In the genomic region with DNA sequence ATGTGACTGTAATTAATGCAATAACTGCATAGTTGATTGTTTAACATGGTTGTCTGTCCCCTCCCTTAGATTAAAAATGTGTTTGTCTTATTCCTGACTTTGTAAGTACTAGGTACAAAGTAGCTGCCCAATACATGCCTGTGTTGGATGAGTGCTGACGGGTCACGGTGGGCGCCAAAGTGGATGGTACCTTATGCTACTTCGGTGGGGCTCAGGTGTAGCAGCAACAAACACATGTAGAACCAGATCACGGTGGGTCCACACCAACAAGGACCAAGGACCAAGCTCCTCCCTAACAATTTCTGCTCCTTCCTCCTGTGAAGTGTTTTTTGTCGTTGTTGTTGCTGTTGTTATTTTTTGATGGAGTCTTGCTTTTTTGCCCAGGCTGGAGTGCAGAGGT, we compare ENCODE assay signal across 23 cellular contexts. TPM values are rescaled to one million over a fixed set of nuclear protein-coding genes. Genes with fewer than 3 reads are reported as not detected.
DNase-seq lines count a peak whose midpoint lies in the region; ATAC-seq and TF ChIP-seq lines count a peak whose summit lies in the region.
"Had no signal": no experiment of that assay in that cellular context is flagged by ENCODE, and none has a peak within 500 bp of the region (broad histone marks: within the 10 kb centered on the region; RNA-seq: fewer than 3 reads in every experiment).

No MANE protein-coding gene starts in this region.

- H3K9me3 ChIP-seq in ascending aorta, result no peaks in the 10 kb centered on the region
- H3K9me3 ChIP-seq in skeletal muscle tissue (ENCODE audit: control insufficient read depth in 3 of 3, low read length in 3 of 3), result no peaks in the 10 kb centered on the region
- H3K9me3 ChIP-seq in upper lobe of left lung, result no peaks in the 10 kb centered on the region
- H3K9me3 ChIP-seq: Caco-2, MG63 had no signal

- no peak overlapping the region for H3K4me3 Mint-ChIP-seq in nephron progenitor cell
- H3K4me3 Mint-ChIP-seq in T-cell, result no peak overlapping the region
- H3K4me3 Mint-ChIP-seq: B cell; CD8-positive, alpha-beta T cell had no signal

- H3K36me3 Mint-ChIP-seq in nephron progenitor cell (ENCODE audit: low read depth) (no peaks in the 10 kb centered on the region), T-cell (no peaks in the 10 kb centered on the region)
- H3K36me3 Mint-ChIP-seq: CD8-positive, alpha-beta T cell had no signal

- no peaks in the 10 kb centered on the region for H3K36me3 ChIP-seq in ascending aorta
- H3K36me3 ChIP-seq in skeletal muscle tissue (ENCODE audit: control insufficient read depth in 3 of 3, insufficient read depth in 3 of 3, low read length in 3 of 3), result no peaks in the 10 kb centered on the region
- H3K36me3 ChIP-seq in H7 (replicated peaks; ENCODE audit: control insufficient read depth, insufficient read depth, low read length), result no peaks in the 10 kb centered on the region
- H3K36me3 ChIP-seq in upper lobe of left lung, result no peaks in the 10 kb centered on the region
- H3K36me3 ChIP-seq: MG63 had no signal

- H3K27me3 Mint-ChIP-seq in nephron progenitor cell (ENCODE audit: low read depth, poor library complexity), result peaks cover 10% of the 10 kb centered on the region
- peaks cover 0 to 1% of the 10 kb centered on the region in 2 donors for H3K27me3 Mint-ChIP-seq in T-cell

- H3K4me3 ChIP-seq in ascending aorta (peak overlapping the region in 1 of 2 donors; percentile 61), skeletal muscle tissue (ENCODE audit: low read length in 3 of 3) (peak overlapping the region in 1 of 3 donors; percentile 35), H7 (ENCODE audit: insufficient read depth, low read depth, low read length) (no peak overlapping the region), upper lobe of left lung (no peak overlapping the region)
- H3K4me3 ChIP-seq: MG63 had no signal

- no peak for TF ChIP-seq EP300 in upper lobe of left lung (IDR thresholded peaks at IDR 0.05)

- peak overlapping the region; percentile 33 for H3K27ac Mint-ChIP-seq in nephron progenitor cell
- H3K27ac Mint-ChIP-seq in T-cell, result no peak overlapping the region
- H3K27ac Mint-ChIP-seq: B cell; CD8-positive, alpha-beta T cell had no signal

- TF ChIP-seq POLR2A in upper lobe of left lung (IDR thresholded peaks at IDR 0.05), result no peak

- H3K9ac ChIP-seq in skeletal muscle tissue (ENCODE audit: low read depth in 1 of 3, low read length in 3 of 3), result peak overlapping the region in 2 of 3 donors; percentile 15 to 83

- H3K27ac ChIP-seq in ascending aorta (peak overlapping the region; percentile 93 to 95), skeletal muscle tissue (ENCODE audit: low read depth, low read length) (peak overlapping the region; percentile 73), upper lobe of left lung (no peak overlapping the region)
- H3K27ac ChIP-seq: C4-2B had no signal

- H3K4me1 ChIP-seq in ascending aorta (peaks cover 6 to 32% of the 10 kb centered on the region in 2 donors), skeletal muscle tissue (ENCODE audit: control insufficient read depth in 3 of 3, insufficient read depth in 3 of 3, low read length in 3 of 3) (peaks cover 6 to 35% (median 22%) of the 10 kb centered on the region in 3 donors), upper lobe of left lung (no peaks in the 10 kb centered on the region)
- H3K4me1 ChIP-seq: Caco-2 had no signal

- ATAC-seq in upper lobe of left lung (ENCODE audit: low FRiP score in 2 of 2), result no peak
- no peak for ATAC-seq in T-cell (replicated peaks in 1 of 4)
- ATAC-seq: CD8-positive, alpha-beta T cell had no signal

- CTCF ChIA-PET in T-cell (lab: Charles Lee), result no interaction called here

- POLR2A ChIA-PET in T-cell (lab: Charles Lee), result no interaction called here

- H3K9me3 Mint-ChIP-seq in nephron progenitor cell (no peaks in the 10 kb centered on the region), T-cell (peaks cover 0 to 3% (median 2%) of the 10 kb centered on the region in 3 donors)
- H3K9me3 Mint-ChIP-seq: CD8-positive, alpha-beta T cell had no signal

- TF ChIP-seq CTCF in ascending aorta (IDR thresholded peaks at IDR 0.05), result no peak
- TF ChIP-seq CTCF in nephron progenitor cell (IDR thresholded peaks at IDR 0.05), result no peak
- no peak for TF ChIP-seq CTCF in upper lobe of left lung (IDR thresholded peaks at IDR 0.05)

- intact Hi-C loops in ascending aorta (cut with DNase I), result loop anchor here (5.0 kb wide), 2 partner anchors 37 to 247 kb away; no protein-coding TSS in a partner anchor

- DNase-seq in ascending aorta (ENCODE audit: low spot score in 2 of 2) (no peak), nephron progenitor cell (no peak), H7 (no peak), upper lobe of left lung (no peak), T-cell (no peak)
- DNase-seq in NK-92 treated with Interleukin-12 subunit alpha and Interleukin-12 subunit beta, amount 100 ng/mL, for 24 hours (lab: John Stamatoyannopoulos, UW), result no peak
- DNase-seq: Caco-2; CD8-positive, alpha-beta T cell; GF-D8; GOT3; HCEC 1CT; IMR-90; KG1; MG63; NCI-H2029; NCI-H446; NCI-H524 treated with DMSO at 0.1 percent for 48 hours; NCI-H82; RPMI8226; SHP77 had no signal

- H3K27me3 ChIP-seq in ascending aorta (no peaks in the 10 kb centered on the region), skeletal muscle tissue (ENCODE audit: control insufficient read depth in 3 of 3, insufficient read depth in 3 of 3, low read length in 3 of 3) (no peaks in the 10 kb centered on the region), H7 (ENCODE audit: control insufficient read depth, insufficient read depth, low read length) (no peaks in the 10 kb centered on the region), upper lobe of left lung (no peaks in the 10 kb centered on the region)
- H3K27me3 ChIP-seq: MG63 had no signal

- peaks cover 32% of the 10 kb centered on the region for H3K4me1 Mint-ChIP-seq in nephron progenitor cell
- H3K4me1 Mint-ChIP-seq in T-cell, result peaks cover 0 to 10% (median 6%) of the 10 kb centered on the region in 3 donors
- H3K4me1 Mint-ChIP-seq: B cell had no signal

- WGBS in upper lobe of left lung, 2 donors, result 91 to 100% methylated on average over 6 of the region's 6 CpGs

RNA-seq across cellular contexts. Expression of gene ZFHX3, which starts 46.4 kb away (rescaled TPM):
- total RNA-seq in ascending aorta (34.8 TPM), skeletal muscle tissue (8.9 TPM), upper lobe of left lung (10 to 100 TPM; 22.4 to 40.3 (median 27.0) TPM), T-cell (1 to 10 TPM in 3 of 5 donors, under 1 TPM in 2; 0.35 to 2.1 (median 1.0) TPM)
- total RNA-seq in H7 (2014; rRNA removed; shearing (Covaris generic)), result 1.2 and 1.3 TPM in 2 replicates

Comparison
In these comparisons a context has a peak if more than half of its experiments do, and no peak if none do; other contexts are left out.
1. H3K27ac ChIP-seq: peak in ascending aorta (2 of 2) and skeletal muscle tissue (single experiment); none in upper lobe of left lung (0 of 4).